ENCODE assay signal across 8 cellular contexts in the genomic region with DNA sequence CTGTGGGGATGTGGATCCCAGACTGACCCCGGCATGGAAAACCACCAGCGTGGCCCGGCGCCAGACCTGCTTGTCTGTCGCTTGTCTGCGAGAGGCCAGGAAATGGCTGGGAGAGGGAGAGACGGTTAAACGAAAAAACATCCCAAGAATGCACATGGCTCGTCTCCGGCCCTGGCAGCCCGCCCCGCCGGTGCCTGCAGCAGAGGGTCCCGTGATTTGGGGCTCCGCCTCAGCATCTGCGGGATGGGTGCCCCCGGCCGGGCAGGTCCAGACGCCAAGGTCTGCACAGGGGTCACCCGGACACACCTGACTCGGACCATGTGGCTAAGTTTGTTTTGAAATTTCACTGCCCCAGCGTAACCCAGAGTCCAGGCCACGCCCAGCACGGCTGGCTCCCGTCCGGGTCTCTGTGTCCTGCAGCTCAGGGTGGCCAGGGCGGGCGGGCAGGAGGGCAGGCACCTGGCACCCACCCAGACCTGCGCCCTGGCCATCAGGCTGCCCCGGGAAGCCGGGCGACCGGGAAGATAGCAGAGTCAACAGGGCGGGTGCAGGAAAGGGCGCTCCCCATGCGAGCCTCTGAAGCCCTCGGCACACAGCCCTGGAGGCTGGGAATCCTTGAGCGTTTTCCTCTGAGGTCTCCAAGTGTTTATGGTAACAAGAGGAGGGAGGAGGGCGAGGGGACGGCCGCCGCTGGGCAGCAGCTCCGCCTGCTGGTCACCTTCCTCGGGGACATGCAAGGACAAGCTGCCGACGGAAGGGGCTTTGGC.
DNase-seq lines count a peak whose midpoint lies in the region; FAIRE-seq and TF ChIP-seq lines count a peak whose summit lies in the region.

No MANE protein-coding gene starts in this region.

- TF ChIP-seq CTCF in astrocyte of the cerebellum (IDR thresholded peaks at IDR 0.05; ENCODE audit: low read depth, low read length, missing control alignments) (peak; percentile 94), right atrium auricular region (IDR thresholded peaks at IDR 0.05) (peak; percentile 90 to 95)

- peak overlapping the region; percentile 41 for H3K4me3 ChIP-seq in astrocyte of the cerebellum (ENCODE audit: low read depth, low read length)
- peak overlapping the region; percentile 36 to 51 for H3K4me3 ChIP-seq in right atrium auricular region

- intact Hi-C loops in posterior vena cava (cut with DNase I), result loop anchor here in 1 of 2 donors (2.0 to 5.0 kb wide), 3 partner anchors 33 to 102 kb away; a partner anchor contains a TSS

- H3K27ac ChIP-seq in right atrium auricular region, result peak overlapping the region; percentile 91

- peaks cover 0 to 43% of the 10 kb centered on the region in 2 donors for H3K4me1 ChIP-seq in right atrium auricular region

- H3K27me3 ChIP-seq in right atrium auricular region, result no peaks in the 10 kb centered on the region

- H3K36me3 ChIP-seq in right atrium auricular region, result no peaks in the 10 kb centered on the region

- H3K9me3 ChIP-seq in right atrium auricular region, result peaks cover 0 to 24% of the 10 kb centered on the region in 2 donors

- DNase-seq in DMS 273 (lab: John Stamatoyannopoulos, UW; ENCODE audit: unreplicated experiment) (peak; percentile 80), M059J (ENCODE audit: low read depth) (peak; percentile 95), T-helper 9 cell (peak; percentile 45), astrocyte of the cerebellum (ENCODE audit: low read depth) (peak; percentile 81), right atrium auricular region (ENCODE audit: low spot score) (peak; percentile 97), posterior vena cava (ENCODE audit: low spot score) (peak; percentile 96), urothelium cell line (ENCODE audit: low spot score) (peak; percentile 70), NCI-H187 treated with DMSO at 0.1 percent for 48 hours (lab: John Stamatoyannopoulos, UW) (no peak)

- in situ Hi-C loops in astrocyte of the cerebellum (cut with HindIII; ENCODE audit: low sequenced_read_pairs), result no loop called here

- FAIRE-seq in urothelium cell line (lab: Jason Lieb, UNC), result no peak
